Comparison of ENCODE assay signal across 1 cellular context in the genomic region with DNA sequence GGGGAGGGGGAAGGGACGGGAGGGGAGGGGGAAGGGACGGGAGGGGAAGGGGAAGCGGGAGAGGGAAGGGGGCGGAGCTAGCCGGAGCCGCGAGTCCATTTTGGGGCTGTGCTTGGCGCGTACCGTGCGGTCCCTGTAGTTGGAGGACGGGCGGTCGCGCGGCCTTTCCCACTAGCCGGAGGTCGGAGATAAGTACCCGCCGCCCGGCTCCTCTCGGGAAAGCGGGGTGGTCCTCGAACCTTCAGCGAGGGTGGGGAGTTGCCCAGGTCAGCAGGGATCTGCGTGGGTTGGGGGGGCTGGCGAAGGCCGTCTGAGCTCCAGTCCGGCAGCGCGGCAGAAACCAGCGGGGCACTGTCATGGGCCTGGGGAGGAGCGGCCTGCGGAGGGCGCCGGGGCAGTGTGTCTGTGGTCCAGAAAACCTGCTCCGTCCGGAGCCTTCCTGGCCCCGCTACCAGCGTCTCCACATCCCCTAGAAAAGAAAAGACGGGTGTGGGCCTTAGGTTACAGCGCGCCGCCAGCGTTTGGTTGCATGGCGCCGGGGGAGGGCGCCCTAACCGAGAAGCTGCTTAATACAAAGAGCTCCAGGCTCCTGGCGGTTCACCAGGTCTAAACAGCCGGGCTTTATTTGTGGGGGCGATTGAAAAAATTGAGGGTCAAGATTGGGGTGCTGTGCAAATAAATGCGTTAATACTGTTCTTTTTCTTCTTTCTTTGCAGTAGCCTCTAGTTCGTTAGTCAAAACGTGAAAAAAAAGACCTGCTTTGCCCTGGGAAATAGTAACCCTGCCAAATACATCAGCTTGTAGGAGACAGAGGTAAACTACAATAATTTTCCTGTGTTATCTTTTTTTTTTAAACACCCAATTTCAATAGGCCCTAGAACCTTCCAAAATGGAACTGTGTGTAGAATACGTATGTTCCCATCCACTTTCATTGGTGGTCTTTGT.
TF ChIP-seq lines count a peak whose summit lies in the region.

Gene TRIM13 (plus strand): TSS at position 92 of the 945 bp plus-strand sequence. CDS start 14,899 bp downstream, outside the sequence.

TF ChIP-seq in HepG2, 621 proteins besides CTCF, POLR2A, EP300 and RAD21 (continued from another document and continues in another):
- peak; percentile 33 for TF ChIP-seq ZNF407 (CRISPR knock-in tag; IDR thresholded peaks at IDR 0.05; ENCODE audit: not compliant biosample characterization)
- TF ChIP-seq ZMYM2 (CRISPR knock-in tag; IDR thresholded peaks at IDR 0.05) = no peak
- TF ChIP-seq MTERF4 (CRISPR knock-in tag; IDR thresholded peaks at IDR 0.05) = no peak
- no peak for TF ChIP-seq ZNF891 (CRISPR knock-in tag; IDR thresholded peaks at IDR 0.05)
- peak; percentile 100 for TF ChIP-seq PCBP1 (IDR thresholded peaks at IDR 0.05; ENCODE audit: borderline replicate concordance, low read depth, low read length)
- TF ChIP-seq, protein P1, sequence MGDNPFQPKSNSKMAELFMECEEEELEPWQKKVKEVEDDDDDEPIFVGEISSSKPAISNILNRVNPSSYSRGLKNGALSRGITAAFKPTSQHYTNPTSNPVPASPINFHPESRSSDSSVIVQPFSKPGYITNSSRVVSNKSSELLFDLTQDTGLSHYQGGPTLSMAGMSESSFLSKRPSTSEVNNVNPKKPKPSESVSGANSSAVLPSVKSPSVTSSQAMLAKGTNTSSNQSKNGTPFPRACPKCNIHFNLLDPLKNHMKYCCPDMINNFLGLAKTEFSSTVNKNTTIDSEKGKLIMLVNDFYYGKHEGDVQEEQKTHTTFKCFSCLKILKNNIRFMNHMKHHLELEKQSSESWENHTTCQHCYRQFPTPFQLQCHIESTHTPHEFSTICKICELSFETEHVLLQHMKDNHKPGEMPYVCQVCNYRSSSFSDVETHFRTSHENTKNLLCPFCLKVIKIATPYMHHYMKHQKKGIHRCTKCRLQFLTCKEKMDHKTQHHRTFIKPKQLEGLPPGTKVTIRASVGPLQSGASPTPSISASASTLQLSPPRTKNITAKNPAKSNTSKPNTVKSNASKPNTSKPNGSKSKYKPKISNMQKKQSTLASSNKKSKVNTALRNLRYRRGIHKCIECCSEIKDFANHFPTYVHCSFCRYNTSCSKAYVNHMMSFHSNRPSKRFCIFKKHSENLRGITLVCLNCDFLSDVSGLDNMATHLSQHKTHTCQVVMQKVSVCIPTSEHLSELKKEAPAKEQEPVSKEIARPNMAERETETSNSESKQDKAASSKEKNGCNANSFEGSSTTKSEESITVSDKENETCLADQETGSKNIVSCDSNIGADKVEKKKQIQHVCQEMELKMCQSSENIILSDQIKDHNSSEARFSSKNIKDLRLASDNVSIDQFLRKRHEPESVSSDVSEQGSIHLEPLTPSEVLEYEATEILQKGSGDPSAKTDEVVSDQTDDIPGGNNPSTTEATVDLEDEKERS (CRISPR knock-in tag; IDR thresholded peaks at IDR 0.05) = no peak
- no peak for TF ChIP-seq EZH2 (conservative IDR thresholded peaks at IDR 0.05; ENCODE audit: low read depth, low read length)
- no peak for TF ChIP-seq EHMT2 (IDR thresholded peaks at IDR 0.05; ENCODE audit: borderline replicate concordance, low read depth, low read length)
- TF ChIP-seq GMEB2 (CRISPR knock-in tag; IDR thresholded peaks at IDR 0.05; ENCODE audit: low read depth) = no peak
- no peak for TF ChIP-seq SNRNP70 (IDR thresholded peaks at IDR 0.05; ENCODE audit: low read depth, low read length)
- no peak for TF ChIP-seq ZNF644 (CRISPR knock-in tag; IDR thresholded peaks at IDR 0.05; ENCODE audit: low read depth)
- TF ChIP-seq RELA (CRISPR knock-in tag; IDR thresholded peaks at IDR 0.05) = no peak
- no peak for TF ChIP-seq CENPT (CRISPR knock-in tag; IDR thresholded peaks at IDR 0.05; ENCODE audit: low read depth)
- no peak for TF ChIP-seq NFATC3 (CRISPR knock-in tag; IDR thresholded peaks at IDR 0.05)
- peak; percentile 24; the same call in 1 of the 2 replicates for TF ChIP-seq ZNF557 (CRISPR knock-in tag; IDR thresholded peaks at IDR 0.05)
- no peak for TF ChIP-seq ZSCAN20 (CRISPR knock-in tag; IDR thresholded peaks at IDR 0.05; ENCODE audit: borderline replicate concordance)
- TF ChIP-seq KMT2B (CRISPR knock-in tag; IDR thresholded peaks at IDR 0.05) = no peak
- peak; percentile 64; the same call in 1 of the 2 replicates for TF ChIP-seq SMAD3 (CRISPR knock-in tag; IDR thresholded peaks at IDR 0.05)
- TF ChIP-seq NFYB (CRISPR knock-in tag; IDR thresholded peaks at IDR 0.05) = no peak
- TF ChIP-seq KLF12 (CRISPR knock-in tag; IDR thresholded peaks at IDR 0.05; ENCODE audit: borderline replicate concordance) = peak; percentile 74; the same call in 1 of the 2 replicates
- no peak for TF ChIP-seq NBN (conservative IDR thresholded peaks at IDR 0.05)
- no peak for TF ChIP-seq SYNCRIP (IDR thresholded peaks at IDR 0.05; ENCODE audit: insufficient read depth, low read depth, low read length)
- 0 out of 2 replicates have a peak, but pooled peaks have one; percentile 32 for TF ChIP-seq NCOA2 (CRISPR knock-in tag; IDR thresholded peaks at IDR 0.05)
- TF ChIP-seq TOE1 (CRISPR knock-in tag; IDR thresholded peaks at IDR 0.05) = no peak
- TF ChIP-seq ZBTB10 (CRISPR knock-in tag; IDR thresholded peaks at IDR 0.05; ENCODE audit: borderline replicate concordance) = peak; percentile 74
- TF ChIP-seq ZFP36L1 (CRISPR knock-in tag; IDR thresholded peaks at IDR 0.05) = no peak
- no peak for TF ChIP-seq SRSF9 (IDR thresholded peaks at IDR 0.05; ENCODE audit: borderline replicate concordance, insufficient read depth, low read depth, low read length, poor library complexity, severe bottlenecking)
- TF ChIP-seq ZNF296 (CRISPR knock-in tag; conservative IDR thresholded peaks at IDR 0.05) = 0 out of 2 replicates have a peak, but pooled peaks have one; percentile 41
- TF ChIP-seq, protein P2, sequence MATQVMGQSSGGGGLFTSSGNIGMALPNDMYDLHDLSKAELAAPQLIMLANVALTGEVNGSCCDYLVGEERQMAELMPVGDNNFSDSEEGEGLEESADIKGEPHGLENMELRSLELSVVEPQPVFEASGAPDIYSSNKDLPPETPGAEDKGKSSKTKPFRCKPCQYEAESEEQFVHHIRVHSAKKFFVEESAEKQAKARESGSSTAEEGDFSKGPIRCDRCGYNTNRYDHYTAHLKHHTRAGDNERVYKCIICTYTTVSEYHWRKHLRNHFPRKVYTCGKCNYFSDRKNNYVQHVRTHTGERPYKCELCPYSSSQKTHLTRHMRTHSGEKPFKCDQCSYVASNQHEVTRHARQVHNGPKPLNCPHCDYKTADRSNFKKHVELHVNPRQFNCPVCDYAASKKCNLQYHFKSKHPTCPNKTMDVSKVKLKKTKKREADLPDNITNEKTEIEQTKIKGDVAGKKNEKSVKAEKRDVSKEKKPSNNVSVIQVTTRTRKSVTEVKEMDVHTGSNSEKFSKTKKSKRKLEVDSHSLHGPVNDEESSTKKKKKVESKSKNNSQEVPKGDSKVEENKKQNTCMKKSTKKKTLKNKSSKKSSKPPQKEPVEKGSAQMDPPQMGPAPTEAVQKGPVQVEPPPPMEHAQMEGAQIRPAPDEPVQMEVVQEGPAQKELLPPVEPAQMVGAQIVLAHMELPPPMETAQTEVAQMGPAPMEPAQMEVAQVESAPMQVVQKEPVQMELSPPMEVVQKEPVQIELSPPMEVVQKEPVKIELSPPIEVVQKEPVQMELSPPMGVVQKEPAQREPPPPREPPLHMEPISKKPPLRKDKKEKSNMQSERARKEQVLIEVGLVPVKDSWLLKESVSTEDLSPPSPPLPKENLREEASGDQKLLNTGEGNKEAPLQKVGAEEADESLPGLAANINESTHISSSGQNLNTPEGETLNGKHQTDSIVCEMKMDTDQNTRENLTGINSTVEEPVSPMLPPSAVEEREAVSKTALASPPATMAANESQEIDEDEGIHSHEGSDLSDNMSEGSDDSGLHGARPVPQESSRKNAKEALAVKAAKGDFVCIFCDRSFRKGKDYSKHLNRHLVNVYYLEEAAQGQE (IDR thresholded peaks at IDR 0.05; ENCODE audit: borderline replicate concordance in 1 of 2, low read depth in 1 of 2, low read length in 2 of 2) = no peak
- peak; percentile 59; the same call in 1 of the 2 replicates for TF ChIP-seq ZNF430 (CRISPR knock-in tag; IDR thresholded peaks at IDR 0.05)
- TF ChIP-seq ERF (CRISPR knock-in tag; IDR thresholded peaks at IDR 0.05) = peak; percentile 65
